ENCODE assay signal across 8 cellular contexts in the genomic region with DNA sequence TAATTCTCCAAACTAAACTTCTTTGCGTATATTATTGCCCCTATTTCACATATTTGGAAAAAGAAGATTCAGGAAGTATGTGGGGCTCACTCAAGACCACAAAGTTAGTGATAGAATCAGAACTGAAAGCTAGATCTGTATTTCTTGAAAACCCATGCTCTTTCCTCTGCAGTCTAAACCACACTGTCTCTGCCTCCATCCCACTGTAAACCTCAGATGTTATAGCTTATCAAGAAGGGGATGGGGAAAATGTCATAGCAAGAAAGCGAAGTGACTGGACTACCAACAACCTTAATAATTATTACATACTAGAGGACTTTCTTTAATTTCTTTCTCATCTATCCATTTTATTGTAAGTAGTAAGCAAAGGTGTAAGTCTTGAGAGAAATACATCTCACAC.
DNase-seq lines count a peak whose midpoint lies in the region; ATAC-seq and TF ChIP-seq lines count a peak whose summit lies in the region.

No MANE protein-coding gene starts in this region.

- TF ChIP-seq CTCF in GM10266 (IDR thresholded peaks at IDR 0.05; ENCODE audit: control insufficient read depth, insufficient read depth, low read depth, missing control alignments) (no peak), SK-N-SH (IDR thresholded peaks at IDR 0.05) (no peak)

- no peaks in the 10 kb centered on the region for H3K79me2 ChIP-seq in SK-N-SH (ENCODE audit: insufficient read depth)

- H3K9ac ChIP-seq in SK-N-SH, result no peak overlapping the region

- no peaks in the 10 kb centered on the region for H3K9me2 ChIP-seq in SK-N-SH

- CTCF ChIA-PET in SK-N-SH (lab: Yijun Ruan, JAX), result interaction anchor here (1.8 kb wide), 1 partner anchor 171 kb away, joined by 6 read pairs; no protein-coding TSS in a partner anchor

- H3K36me3 ChIP-seq in SK-N-SH (replicated peaks in 1 of 2; ENCODE audit: control insufficient read depth in 1 of 2, insufficient read depth in 2 of 2, low read length in 1 of 2), result no peaks in the 10 kb centered on the region

- H3K4me3 ChIP-seq in SK-N-SH (ENCODE audit: low read depth in 2 of 2, low read length in 1 of 2), result no peak overlapping the region

- no peaks in the 10 kb centered on the region for H3K9me3 ChIP-seq in SK-N-SH

- TF ChIP-seq RAD21 in SK-N-SH (IDR thresholded peaks at IDR 0.05; ENCODE audit: low read length), result no peak

- POLR2A ChIA-PET in SK-N-SH (lab: Yijun Ruan, JAX), result interaction anchor here (1.2 kb wide), 1 partner anchor 15 kb away, joined by 3 read pairs; no protein-coding TSS in a partner anchor

- H3K27ac ChIP-seq in caudate nucleus (ENCODE audit: low read depth, low read length) (peak overlapping the region; percentile 83), SK-N-SH (ENCODE audit: low read depth in 2 of 2, low read length in 1 of 2) (no peak overlapping the region; a peak in 1 of 4 replicates)

- ATAC-seq in GM19438 (IDR thresholded peaks at IDR 0.05; ENCODE audit: low read depth, unreplicated experiment), result peak; percentile 82
- peak; percentile 70 for ATAC-seq in HG03280 (IDR thresholded peaks at IDR 0.05; ENCODE audit: unreplicated experiment)

- peaks cover 11% of the 10 kb centered on the region for H3F3A ChIP-seq in SK-N-SH (replicated peaks; ENCODE audit: insufficient read depth)

- TF ChIP-seq EP300 in SK-N-SH (IDR thresholded peaks at IDR 0.05; ENCODE audit: borderline replicate concordance in 1 of 2, low read depth in 1 of 2, low read length in 1 of 2), result no peak

- 94% methylated on average over 2 of the region's 2 CpGs for WGBS in SK-N-SH (ENCODE audit: low lambda C conversion rate)

- H4K20me1 ChIP-seq in SK-N-SH (ENCODE audit: insufficient read depth), result no peaks in the 10 kb centered on the region

- peak; percentile 33 for DNase-seq in GM10266 (ENCODE audit: extremely low spot score)
- DNase-seq in caudate nucleus (lab: John Stamatoyannopoulos, UW), result no peak
- no peak for DNase-seq in foreskin melanocyte
- no peak for DNase-seq in NCI-H2196 treated with DMSO at 0.1 percent for 48 hours (lab: John Stamatoyannopoulos, UW; ENCODE audit: unreplicated experiment)
- no peak for DNase-seq in GOT3 (lab: John Stamatoyannopoulos, UW)
- DNase-seq in SK-N-SH, result no peak

- no peak overlapping the region for H2AFZ ChIP-seq in SK-N-SH (ENCODE audit: low read depth)

- no peak overlapping the region for H3K4me2 ChIP-seq in SK-N-SH

- peaks cover 10 to 31% of the 10 kb centered on the region in 2 experiments; a peak in 3 of 4 replicates for H3K4me1 ChIP-seq in SK-N-SH (ENCODE audit: control insufficient read depth in 1 of 2, insufficient read depth in 2 of 2, low read depth in 1 of 2, low read length in 1 of 2)

- H3K27me3 ChIP-seq in SK-N-SH (ENCODE audit: insufficient read depth), result no peaks in the 10 kb centered on the region

TF ChIP-seq in SK-N-SH, 30 proteins besides CTCF, POLR2A, EP300 and RAD21:
- no peak for TF ChIP-seq SIN3A (IDR thresholded peaks at IDR 0.05; ENCODE audit: borderline replicate concordance, low read depth, low read length)
- TF ChIP-seq POLR2AphosphoS5 (IDR thresholded peaks at IDR 0.05; ENCODE audit: low read depth, low read length), result no peak
- no peak for TF ChIP-seq JUND (IDR thresholded peaks at IDR 0.05)
- no peak for TF ChIP-seq MEF2A (IDR thresholded peaks at IDR 0.05; ENCODE audit: borderline replicate concordance, low read depth)
- TF ChIP-seq TAF1 (IDR thresholded peaks at IDR 0.05; ENCODE audit: borderline replicate concordance, low read depth, low read length), result no peak
- TF ChIP-seq GABPA (IDR thresholded peaks at IDR 0.05; ENCODE audit: low read depth), result no peak
- TF ChIP-seq TCF12 (IDR thresholded peaks at IDR 0.05), result no peak
- no peak for TF ChIP-seq ELF1 (IDR thresholded peaks at IDR 0.05)
- TF ChIP-seq EZH2phosphoT487 (IDR thresholded peaks at IDR 0.05; ENCODE audit: borderline replicate concordance, low read depth), result no peak
